Comparison of ENCODE assay signal across 8 cellular contexts in genomic region chr21:42923553-42924432, GRCh38. TPM values are rescaled to one million over a fixed set of nuclear protein-coding genes. Genes with fewer than 3 reads are reported as not detected.
DNase-seq lines count a peak whose midpoint lies in the region; ATAC-seq, FAIRE-seq and TF ChIP-seq lines count a peak whose summit lies in the region.

No MANE protein-coding gene starts in this region.

- DNase-seq in NCI-H524 treated with DMSO at 0.1 percent for 48 hours (lab: John Stamatoyannopoulos, UW) (peak; percentile 89), HepG2 (ENCODE audit: low spot score) (peak; percentile 83)
- DNase-seq in activated CD4-positive, alpha-beta T cell treated with anti-CD3 and anti-CD28 coated beads for 48 hours, result peak; percentile 84
- DNase-seq in stimulated activated CD4-positive, alpha-beta T cell treated with anti-CD3 and anti-CD28 coated beads, Interleukin-4, amount 100 ng/mL, for 1 hour, result peak; percentile 50

- H3K4me1 ChIP-seq in ES-I3 (ENCODE audit: insufficient read depth, low read length) (peaks cover 15% of the 10 kb centered on the region; the same call in 1 of the 2 replicates), HepG2 (ENCODE audit: insufficient read depth, low read length) (peaks cover 14% of the 10 kb centered on the region)

- TF ChIP-seq EP300 in HepG2 (IDR thresholded peaks at IDR 0.05; ENCODE audit: low read depth in 2 of 2, low read length in 2 of 2) (no peak), HepG2 (CRISPR knock-in tag; IDR thresholded peaks at IDR 0.05; ENCODE audit: borderline replicate concordance) (no peak)

- H4K20me1 ChIP-seq in HepG2 (ENCODE audit: insufficient read depth, low read length), result no peaks in the 10 kb centered on the region

- no TSS peak for BruUV-seq in HepG2 (replicated peaks; lab: Mats Ljungman, UMichigan)

- ATAC-seq in HG03442 (IDR thresholded peaks at IDR 0.05; ENCODE audit: unreplicated experiment) (peak; percentile 64), HepG2 (peak; percentile 81), HG02938 (IDR thresholded peaks at IDR 0.05; ENCODE audit: unreplicated experiment) (no peak)

- H3K27me3 ChIP-seq in HepG2 (ENCODE audit: control insufficient read depth in 1 of 2, insufficient read depth in 2 of 2, low read length in 2 of 2), result peaks cover 0 to 1% of the 10 kb centered on the region in 2 experiments; a peak in 2 of 5 replicates

- intact Hi-C loops in dendritic cell treated with granulocyte-macrophage colony-stimulating factor and Interleukin-4, amounts not matched to agents 40 ng/mL and 50 ng/mL, for 4 days (cut with micrococcal nuclease), result loop anchor here (5.0 to 10.0 kb wide), 2 partner anchors 49 to 721 kb away; partner anchors contain the start of gene PKNOX1
- intact Hi-C loops in HepG2 (cut with micrococcal nuclease; ENCODE audit: unreplicated experiment), result loop anchor here (5.0 kb wide), 1 partner anchor 49 kb away; the partner anchor contains the start of gene PKNOX1

- peak overlapping the region; percentile 27 for H3K4me3 Mint-ChIP-seq in dendritic cell treated with granulocyte-macrophage colony-stimulating factor and Interleukin-4, amounts not matched to agents 40 ng/mL and 50 ng/mL, for 4 days

- peak overlapping the region; percentile 60 for H3K27ac Mint-ChIP-seq in dendritic cell treated with granulocyte-macrophage colony-stimulating factor and Interleukin-4, amounts not matched to agents 40 ng/mL and 50 ng/mL, for 4 days

- CTCF ChIA-PET in HepG2 (lab: Yijun Ruan, JAX; ENCODE audit: low intra/inter-chr PET ratio, low total read pairs), result no interaction called here

- H2AFZ ChIP-seq in HepG2 (ENCODE audit: low read length), result no peak overlapping the region

- in situ Hi-C loops in HepG2 (cut with HindIII; ENCODE audit: extremely low pct_ligation_motif_present, low pct_unique_long_range_greater_than_20kb), result no loop called here

- peak; percentile 82 for TF ChIP-seq RAD21 in HepG2 (CRISPR knock-in tag; IDR thresholded peaks at IDR 0.05)

- peak overlapping the region; percentile 27; the same call in 1 of the 2 replicates for H3K4me2 ChIP-seq in HepG2 (ENCODE audit: low read depth, low read length)

- no peaks in the 10 kb centered on the region for H3K9me3 Mint-ChIP-seq in dendritic cell treated with granulocyte-macrophage colony-stimulating factor and Interleukin-4, amounts not matched to agents 40 ng/mL and 50 ng/mL, for 4 days

- H3K27ac ChIP-seq in HepG2 (ENCODE audit: extremely low read length, insufficient read depth, low read length), result no peak overlapping the region

- peak; percentile 84 for TF ChIP-seq CTCF in HepG2 (CRISPR knock-in tag; IDR thresholded peaks at IDR 0.05)

- no peaks in the 10 kb centered on the region for H3K27me3 Mint-ChIP-seq in dendritic cell treated with granulocyte-macrophage colony-stimulating factor and Interleukin-4, amounts not matched to agents 40 ng/mL and 50 ng/mL, for 4 days

- FAIRE-seq in HepG2 (lab: Jason Lieb, UNC), result peak; percentile 93

- no peak overlapping the region for H3K4me3 ChIP-seq in HepG2 (replicated peaks in 1 of 3; ENCODE audit: insufficient read depth in 1 of 3, low read depth in 2 of 3, low read length in 3 of 3)

- H3K36me3 ChIP-seq in ES-I3 (ENCODE audit: insufficient read depth, low read length), result peaks cover 13% of the 10 kb centered on the region
- no peaks in the 10 kb centered on the region for H3K36me3 ChIP-seq in HepG2 (replicated peaks in 1 of 2; ENCODE audit: control insufficient read depth in 1 of 2, insufficient read depth in 2 of 2, low read length in 2 of 2)

- 43% methylated on average over 18 of the region's 18 CpGs for WGBS in HepG2 (ENCODE audit: low lambda C conversion rate)

- no peak for TF ChIP-seq POLR2A in HepG2 (IDR thresholded peaks at IDR 0.05; ENCODE audit: insufficient read depth in 1 of 2, low read depth in 2 of 2, low read length in 2 of 2)

- POLR2A ChIA-PET in HepG2 (lab: Yijun Ruan, JAX), result no interaction called here

- peak overlapping the region; percentile 77 for H3K9ac ChIP-seq in ES-I3 (ENCODE audit: low read depth, low read length)
- no peak overlapping the region for H3K9ac ChIP-seq in HepG2 (ENCODE audit: insufficient read depth, low read depth, low read length)

- no peaks in the 10 kb centered on the region for H3K36me3 Mint-ChIP-seq in dendritic cell treated with granulocyte-macrophage colony-stimulating factor and Interleukin-4, amounts not matched to agents 40 ng/mL and 50 ng/mL, for 4 days (ENCODE audit: low read depth)

- H3K9me3 ChIP-seq in ES-I3 (ENCODE audit: control insufficient read depth, insufficient read depth, low read length), result no peaks in the 10 kb centered on the region
- no peaks in the 10 kb centered on the region for H3K9me3 ChIP-seq in HepG2 (ENCODE audit: low read length)

- H3K79me2 ChIP-seq in HepG2 (ENCODE audit: insufficient read depth, low read length), result no peaks in the 10 kb centered on the region

- peaks cover 14% of the 10 kb centered on the region for H3K4me1 Mint-ChIP-seq in dendritic cell treated with granulocyte-macrophage colony-stimulating factor and Interleukin-4, amounts not matched to agents 40 ng/mL and 50 ng/mL, for 4 days (ENCODE audit: low read depth)

RNA-seq across cellular contexts. Expression of gene ERVH48-1, which starts 1.6 kb away (rescaled TPM):
- total RNA-seq in HepG2 (2016; rRNA removed; fragmentation: Illumina TruSeq; extraction: Trizol), result not detected in 2 replicates
- total RNA-seq in HepG2 (2016; cell fraction: cytosol; rRNA removed; fragmentation: Illumina TruSeq; extraction: Trizol; ENCODE audit: low read depth), result not detected in 2 replicates
- not detected in 2 replicates for total RNA-seq in HepG2 (2016; cell fraction: insoluble cytoplasmic fraction; rRNA removed; fragmentation: Illumina TruSeq; extraction: Trizol)
- total RNA-seq in HepG2 (2016; cell fraction: membrane; rRNA removed; fragmentation: Illumina TruSeq; extraction: Trizol), result not detected in 2 replicates
- not detected in 2 replicates for total RNA-seq in HepG2 (2016; cell fraction: nucleus; rRNA removed; fragmentation: Illumina TruSeq; extraction: Trizol)
- polyA plus RNA-seq in HepG2 (2011; rRNA removed), result 1.0 and 1.8 TPM in 2 replicates
- polyA plus RNA-seq in HepG2 (2011; cell fraction: cytosol; rRNA removed), result 1.00 and 1.2 TPM in 2 replicates
- 0.40 and 0.58 TPM in 2 replicates for polyA plus RNA-seq in HepG2 (2011; cell fraction: nucleus; rRNA removed)
- polyA plus RNA-seq in HepG2 (2012), result 1.5 and 1.6 TPM in 2 replicates
- polyA plus RNA-seq in HepG2 (2016; cell fraction: cytosol; fragmentation: Illumina TruSeq; extraction: Trizol; ENCODE audit: low read depth), result not detected in 2 replicates
- polyA plus RNA-seq in HepG2 (2016; cell fraction: insoluble cytoplasmic fraction; fragmentation: Illumina TruSeq; extraction: Trizol; ENCODE audit: low read depth), result not detected in 2 replicates
- polyA plus RNA-seq in HepG2 (2016; cell fraction: membrane; fragmentation: Illumina TruSeq; extraction: Trizol; ENCODE audit: low read depth), result not detected in 2 replicates
- not detected in 2 replicates for polyA plus RNA-seq in HepG2 (2016; cell fraction: nucleus; fragmentation: Illumina TruSeq; extraction: Trizol; ENCODE audit: insufficient read depth, low read depth)
- polyA minus RNA-seq in HepG2 (2011; rRNA and poly(A)+ RNA removed; ENCODE audit: low replicate concordance), result 0.84 and 1.8 TPM in 2 replicates
- polyA minus RNA-seq in HepG2 (2011; cell fraction: cytosol; rRNA and poly(A)+ RNA removed), result 0.30 and 0.44 TPM in 2 replicates
- 0.13 and 0.25 TPM in 2 replicates for polyA minus RNA-seq in HepG2 (2011; cell fraction: nucleus; rRNA and poly(A)+ RNA removed)

RNA-seq across cellular contexts. Expression of gene NDUFV3, which starts 30.7 kb away (rescaled TPM):
- total RNA-seq in HepG2 (2016; rRNA removed; fragmentation: Illumina TruSeq; extraction: Trizol), result 29.6 and 35.7 TPM in 2 replicates
- total RNA-seq in HepG2 (2016; cell fraction: cytosol; rRNA removed; fragmentation: Illumina TruSeq; extraction: Trizol; ENCODE audit: low read depth), result 10.7 and 12.6 TPM in 2 replicates
- total RNA-seq in HepG2 (2016; cell fraction: insoluble cytoplasmic fraction; rRNA removed; fragmentation: Illumina TruSeq; extraction: Trizol), result 29.5 and 34.4 TPM in 2 replicates
- total RNA-seq in HepG2 (2016; cell fraction: membrane; rRNA removed; fragmentation: Illumina TruSeq; extraction: Trizol), result 17.4 and 17.6 TPM in 2 replicates
- total RNA-seq in HepG2 (2016; cell fraction: nucleus; rRNA removed; fragmentation: Illumina TruSeq; extraction: Trizol), result 14.6 and 17.9 TPM in 2 replicates
- polyA plus RNA-seq in HepG2 (2011; rRNA removed), result 14.2 and 15.4 TPM in 2 replicates
- polyA plus RNA-seq in HepG2 (2011; cell fraction: cytosol; rRNA removed), result 15.0 and 17.3 TPM in 2 replicates
- 11.9 and 13.2 TPM in 2 replicates for polyA plus RNA-seq in HepG2 (2011; cell fraction: nucleus; rRNA removed)
- polyA plus RNA-seq in HepG2 (2012), result 17.6 and 21.1 TPM in 2 replicates
- polyA plus RNA-seq in HepG2 (2016; cell fraction: cytosol; fragmentation: Illumina TruSeq; extraction: Trizol; ENCODE audit: low read depth), result 11.7 and 13.4 TPM in 2 replicates
- polyA plus RNA-seq in HepG2 (2016; cell fraction: insoluble cytoplasmic fraction; fragmentation: Illumina TruSeq; extraction: Trizol; ENCODE audit: low read depth), result 27.9 and 29.5 TPM in 2 replicates
- polyA plus RNA-seq in HepG2 (2016; cell fraction: membrane; fragmentation: Illumina TruSeq; extraction: Trizol; ENCODE audit: low read depth), result 13.6 and 15.3 TPM in 2 replicates
- polyA plus RNA-seq in HepG2 (2016; cell fraction: nucleus; fragmentation: Illumina TruSeq; extraction: Trizol; ENCODE audit: insufficient read depth, low read depth), result 20.7 and 24.6 TPM in 2 replicates
- polyA minus RNA-seq in HepG2 (2011; rRNA and poly(A)+ RNA removed; ENCODE audit: low replicate concordance), result 10.6 and 20.7 TPM in 2 replicates
- 14.2 and 15.6 TPM in 2 replicates for polyA minus RNA-seq in HepG2 (2011; cell fraction: cytosol; rRNA and poly(A)+ RNA removed)
- 8.2 and 14.2 TPM in 2 replicates for polyA minus RNA-seq in HepG2 (2011; cell fraction: nucleus; rRNA and poly(A)+ RNA removed)

RNA-seq across cellular contexts. Expression of gene WDR4, which starts 44.5 kb away (rescaled TPM):
- 14.4 and 14.8 TPM in 2 replicates for total RNA-seq in HepG2 (2016; rRNA removed; fragmentation: Illumina TruSeq; extraction: Trizol)
- 5.6 and 6.6 TPM in 2 replicates for total RNA-seq in HepG2 (2016; cell fraction: cytosol; rRNA removed; fragmentation: Illumina TruSeq; extraction: Trizol; ENCODE audit: low read depth)
- 13.1 and 14.9 TPM in 2 replicates for total RNA-seq in HepG2 (2016; cell fraction: insoluble cytoplasmic fraction; rRNA removed; fragmentation: Illumina TruSeq; extraction: Trizol)
- total RNA-seq in HepG2 (2016; cell fraction: membrane; rRNA removed; fragmentation: Illumina TruSeq; extraction: Trizol), result 6.4 and 7.7 TPM in 2 replicates
- 19.0 and 23.6 TPM in 2 replicates for total RNA-seq in HepG2 (2016; cell fraction: nucleus; rRNA removed; fragmentation: Illumina TruSeq; extraction: Trizol)
- 10.9 and 11.3 TPM in 2 replicates for polyA plus RNA-seq in HepG2 (2011; rRNA removed)
- polyA plus RNA-seq in HepG2 (2011; cell fraction: cytosol; rRNA removed), result 9.4 and 15.2 TPM in 2 replicates
- polyA plus RNA-seq in HepG2 (2011; cell fraction: nucleus; rRNA removed), result 45.2 and 52.9 TPM in 2 replicates
- 10.2 and 10.8 TPM in 2 replicates for polyA plus RNA-seq in HepG2 (2012)
- 3.4 and 3.8 TPM in 2 replicates for polyA plus RNA-seq in HepG2 (2016; cell fraction: cytosol; fragmentation: Illumina TruSeq; extraction: Trizol; ENCODE audit: low read depth)
- 17.9 and 21.8 TPM in 2 replicates for polyA plus RNA-seq in HepG2 (2016; cell fraction: insoluble cytoplasmic fraction; fragmentation: Illumina TruSeq; extraction: Trizol; ENCODE audit: low read depth)
- 5.6 and 6.6 TPM in 2 replicates for polyA plus RNA-seq in HepG2 (2016; cell fraction: membrane; fragmentation: Illumina TruSeq; extraction: Trizol; ENCODE audit: low read depth)
- 29.4 and 30.7 TPM in 2 replicates for polyA plus RNA-seq in HepG2 (2016; cell fraction: nucleus; fragmentation: Illumina TruSeq; extraction: Trizol; ENCODE audit: insufficient read depth, low read depth)
- polyA minus RNA-seq in HepG2 (2011; rRNA and poly(A)+ RNA removed; ENCODE audit: low replicate concordance), result 35.6 and 97.8 TPM in 2 replicates
- polyA minus RNA-seq in HepG2 (2011; cell fraction: cytosol; rRNA and poly(A)+ RNA removed), result 5.3 and 5.5 TPM in 2 replicates
- 31.8 and 38.4 TPM in 2 replicates for polyA minus RNA-seq in HepG2 (2011; cell fraction: nucleus; rRNA and poly(A)+ RNA removed)

RNA-seq across cellular contexts. Expression of gene PKNOX1, which starts 50.6 kb away (rescaled TPM):
- 7.9 and 9.6 TPM in 2 replicates for total RNA-seq in HepG2 (2016; rRNA removed; fragmentation: Illumina TruSeq; extraction: Trizol)
- 10.4 and 11.3 TPM in 2 replicates for total RNA-seq in HepG2 (2016; cell fraction: cytosol; rRNA removed; fragmentation: Illumina TruSeq; extraction: Trizol; ENCODE audit: low read depth)
- total RNA-seq in HepG2 (2016; cell fraction: insoluble cytoplasmic fraction; rRNA removed; fragmentation: Illumina TruSeq; extraction: Trizol), result 8.3 and 11.1 TPM in 2 replicates
- total RNA-seq in HepG2 (2016; cell fraction: membrane; rRNA removed; fragmentation: Illumina TruSeq; extraction: Trizol), result 8.1 and 10.2 TPM in 2 replicates
- 6.8 and 7.1 TPM in 2 replicates for total RNA-seq in HepG2 (2016; cell fraction: nucleus; rRNA removed; fragmentation: Illumina TruSeq; extraction: Trizol)
- polyA plus RNA-seq in HepG2 (2011; rRNA removed), result 16.2 and 18.1 TPM in 2 replicates
- 10.4 and 10.8 TPM in 2 replicates for polyA plus RNA-seq in HepG2 (2011; cell fraction: cytosol; rRNA removed)
- 11.1 and 12.2 TPM in 2 replicates for polyA plus RNA-seq in HepG2 (2011; cell fraction: nucleus; rRNA removed)
- 6.2 and 9.4 TPM in 2 replicates for polyA plus RNA-seq in HepG2 (2012)
- polyA plus RNA-seq in HepG2 (2016; cell fraction: cytosol; fragmentation: Illumina TruSeq; extraction: Trizol; ENCODE audit: low read depth), result 3.1 and 3.2 TPM in 2 replicates
- 10.6 and 11.3 TPM in 2 replicates for polyA plus RNA-seq in HepG2 (2016; cell fraction: insoluble cytoplasmic fraction; fragmentation: Illumina TruSeq; extraction: Trizol; ENCODE audit: low read depth)
- 3.8 and 5.8 TPM in 2 replicates for polyA plus RNA-seq in HepG2 (2016; cell fraction: membrane; fragmentation: Illumina TruSeq; extraction: Trizol; ENCODE audit: low read depth)
- 8.0 and 10.4 TPM in 2 replicates for polyA plus RNA-seq in HepG2 (2016; cell fraction: nucleus; fragmentation: Illumina TruSeq; extraction: Trizol; ENCODE audit: insufficient read depth, low read depth)
- polyA minus RNA-seq in HepG2 (2011; rRNA and poly(A)+ RNA removed; ENCODE audit: low replicate concordance), result 10.6 and 33.3 TPM in 2 replicates
- 8.1 and 9.1 TPM in 2 replicates for polyA minus RNA-seq in HepG2 (2011; cell fraction: cytosol; rRNA and poly(A)+ RNA removed)
- 9.9 and 18.2 TPM in 2 replicates for polyA minus RNA-seq in HepG2 (2011; cell fraction: nucleus; rRNA and poly(A)+ RNA removed)
